In the genomic region with DNA sequence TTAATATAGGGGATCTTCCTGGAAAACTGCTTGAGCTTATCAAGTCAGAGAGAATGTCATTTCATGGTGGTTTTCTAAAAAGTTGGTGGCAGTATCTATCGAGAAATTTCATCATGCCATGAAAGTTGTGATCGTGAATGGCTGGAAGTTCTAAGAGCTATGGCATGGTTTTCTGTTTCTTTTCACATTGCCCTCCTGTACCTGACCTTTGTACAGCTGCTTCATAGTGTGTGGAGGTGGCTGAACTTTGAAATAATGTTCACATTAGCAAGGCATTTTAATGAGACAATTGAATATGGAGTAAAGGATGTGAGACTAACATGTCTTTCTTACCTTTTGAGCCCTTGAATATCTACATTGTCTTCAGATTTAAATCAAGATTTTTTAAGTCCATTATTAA, we compare ENCODE assay signal across 24 cellular contexts.
A peak's percentile ranks its signal among the peaks of the same experiment; 100 is the strongest.
DNase-seq lines count a peak whose midpoint lies in the region; ATAC-seq, FAIRE-seq and TF ChIP-seq lines count a peak whose summit lies in the region.
"Had no signal": no experiment of that assay in that cellular context is flagged by ENCODE, and none has a peak within 500 bp of the region (broad histone marks: within the 10 kb centered on the region; RNA-seq: fewer than 3 reads in every experiment).

No MANE protein-coding gene starts in this region.

- no peak for DNase-seq in HepG2 (ENCODE audit: low spot score)
- DNase-seq in small intestine, result peak; percentile 92
- no peak for DNase-seq in SKM-1 treated with dmso at 0.1 percent for 144 hours (lab: John Stamatoyannopoulos, UW; ENCODE audit: unreplicated experiment)
- no peak for DNase-seq in activated T-cell treated with anti-CD3 and anti-CD28 coated beads for 4 hours
- DNase-seq: Caco-2; CD4-positive, CD25-positive, alpha-beta regulatory T cell; CD8-positive, alpha-beta T cell; DMS 273 treated with DMSO at 0.1 percent for 48 hours; DMS79; EL; GDM1; GM23248; H7; HCEC 1CT had no signal

- intact Hi-C loops in HepG2 (cut with micrococcal nuclease; ENCODE audit: unreplicated experiment), result no loop called here

- H3K4me2 ChIP-seq in HepG2 (ENCODE audit: low read depth, low read length), result no peak overlapping the region
- H3K4me2 ChIP-seq: BLaER1 had no signal

- 35% methylated on average over 2 of the region's 2 CpGs for WGBS in liver
- WGBS in HepG2 (ENCODE audit: low lambda C conversion rate), result 3% methylated on average over 2 of the region's 2 CpGs
- 17 to 59% (median 30%) methylated on average over 2 of the region's 2 CpGs for WGBS in small intestine, 3 donors

- no peak overlapping the region for H3K27ac ChIP-seq in liver (ENCODE audit: low read depth in 1 of 2, low read length in 2 of 2)
- no peak overlapping the region for H3K27ac ChIP-seq in HepG2 (ENCODE audit: extremely low read length, insufficient read depth, low read length)
- H3K27ac ChIP-seq in duodenal mucosa (ENCODE audit: low read depth, low read length), result peak overlapping the region; percentile 50
- no peak overlapping the region for H3K27ac ChIP-seq in small intestine (ENCODE audit: low read depth in 1 of 2, low read length in 1 of 2)
- H3K27ac ChIP-seq: 22Rv1, BLaER1, C4-2B, GM23248 had no signal

- H3K9me3 ChIP-seq in liver (ENCODE audit: control insufficient read depth in 4 of 4, low read length in 3 of 4), result no peaks in the 10 kb centered on the region
- peaks cover 28% of the 10 kb centered on the region for H3K9me3 ChIP-seq in HepG2 (ENCODE audit: low read length)
- H3K9me3 ChIP-seq in duodenal mucosa (ENCODE audit: control insufficient read depth in 1 of 2, low read length in 2 of 2), result no peaks in the 10 kb centered on the region
- no peaks in the 10 kb centered on the region for H3K9me3 ChIP-seq in small intestine (ENCODE audit: control insufficient read depth, low read depth)
- H3K9me3 ChIP-seq: Caco-2 had no signal

- no TSS peak for BruUV-seq in HepG2 (replicated peaks; lab: Mats Ljungman, UMichigan)

- POLR2A ChIA-PET in HepG2 (lab: Yijun Ruan, JAX), result no interaction called here

- H2AFZ ChIP-seq in HepG2 (ENCODE audit: low read length), result no peak overlapping the region
- H2AFZ ChIP-seq: GM23248 had no signal

- in situ Hi-C loops in HepG2 (cut with HindIII; ENCODE audit: extremely low pct_ligation_motif_present, low pct_unique_long_range_greater_than_20kb), result no loop called here

- FAIRE-seq in HepG2 (lab: Jason Lieb, UNC) (no peak), small intestine (lab: Jason Lieb, UNC) (no peak)
- FAIRE-seq: A204.1, D721Med, GM12878, GM19239, H1 had no signal

- H3K36me3 ChIP-seq in liver (ENCODE audit: control insufficient read depth in 4 of 4, insufficient read depth in 3 of 4, low read depth in 1 of 4, low read length in 3 of 4) (no peaks in the 10 kb centered on the region), HepG2 (replicated peaks in 1 of 2; ENCODE audit: control insufficient read depth in 1 of 2, insufficient read depth in 2 of 2, low read length in 2 of 2) (no peaks in the 10 kb centered on the region), duodenal mucosa (ENCODE audit: control insufficient read depth in 1 of 2, insufficient read depth in 2 of 2, low read length in 2 of 2) (no peaks in the 10 kb centered on the region), small intestine (ENCODE audit: control insufficient read depth in 2 of 2, insufficient read depth in 2 of 2, low read length in 2 of 2) (no peaks in the 10 kb centered on the region)
- H3K36me3 ChIP-seq: BLaER1 had no signal

- H3K4me3 ChIP-seq in liver (ENCODE audit: low read depth in 1 of 3, low read length in 3 of 3) (no peak overlapping the region), HepG2 (replicated peaks in 1 of 3; ENCODE audit: insufficient read depth in 1 of 3, low read depth in 2 of 3, low read length in 3 of 3) (no peak overlapping the region), duodenal mucosa (ENCODE audit: low read depth in 1 of 2, low read length in 2 of 2) (no peak overlapping the region), small intestine (ENCODE audit: low read depth in 1 of 2, low read length in 2 of 2) (no peak overlapping the region)
- H3K4me3 ChIP-seq: BLaER1, GM12878, GM23248 had no signal

- no peak for TF ChIP-seq RAD21 in liver (IDR thresholded peaks at IDR 0.05)
- TF ChIP-seq RAD21 in HepG2 (CRISPR knock-in tag; IDR thresholded peaks at IDR 0.05), result no peak

- TF ChIP-seq CTCF in liver (IDR thresholded peaks at IDR 0.05; ENCODE audit: low read depth, low read length, missing input control), result no peak
- no peak for TF ChIP-seq CTCF in HepG2 (CRISPR knock-in tag; IDR thresholded peaks at IDR 0.05)

- CTCF ChIA-PET in HepG2 (lab: Yijun Ruan, JAX; ENCODE audit: low intra/inter-chr PET ratio, low total read pairs), result no interaction called here

- H3K27me3 ChIP-seq in liver (ENCODE audit: control insufficient read depth in 4 of 4, insufficient read depth in 4 of 4, low read length in 3 of 4) (no peaks in the 10 kb centered on the region), HepG2 (ENCODE audit: control insufficient read depth in 1 of 2, insufficient read depth in 2 of 2, low read length in 2 of 2) (no peaks in the 10 kb centered on the region; a peak in 1 of 5 replicates), duodenal mucosa (ENCODE audit: control insufficient read depth in 1 of 2, insufficient read depth in 2 of 2, low read length in 2 of 2) (no peaks in the 10 kb centered on the region), small intestine (ENCODE audit: control insufficient read depth in 2 of 2, insufficient read depth in 2 of 2, low read length in 2 of 2) (no peaks in the 10 kb centered on the region)
- H3K27me3 ChIP-seq: BLaER1 had no signal

- no peaks in the 10 kb centered on the region for H3K4me1 ChIP-seq in liver (ENCODE audit: control insufficient read depth in 4 of 4, insufficient read depth in 4 of 4, low read length in 3 of 4)
- H3K4me1 ChIP-seq in HepG2 (ENCODE audit: insufficient read depth, low read length), result no peaks in the 10 kb centered on the region
- peaks cover 5 to 7% of the 10 kb centered on the region in 2 donors for H3K4me1 ChIP-seq in duodenal mucosa (ENCODE audit: control insufficient read depth in 1 of 2, insufficient read depth in 2 of 2, low read length in 2 of 2)
- no peaks in the 10 kb centered on the region for H3K4me1 ChIP-seq in small intestine (ENCODE audit: control insufficient read depth in 2 of 2, insufficient read depth in 1 of 2, low read depth in 1 of 2, low read length in 1 of 2)
- H3K4me1 ChIP-seq: Caco-2 had no signal

- no peaks in the 10 kb centered on the region for H3K79me2 ChIP-seq in HepG2 (ENCODE audit: insufficient read depth, low read length)

- no peaks in the 10 kb centered on the region for H4K20me1 ChIP-seq in HepG2 (ENCODE audit: insufficient read depth, low read length)
- H4K20me1 ChIP-seq: BLaER1 had no signal

- no peak for TF ChIP-seq POLR2A in HepG2 (IDR thresholded peaks at IDR 0.05; ENCODE audit: insufficient read depth in 1 of 2, low read depth in 2 of 2, low read length in 2 of 2)

- H3K9ac ChIP-seq in liver (ENCODE audit: low read depth in 1 of 2, low read length in 2 of 2) (no peak overlapping the region), HepG2 (ENCODE audit: insufficient read depth, low read depth, low read length) (no peak overlapping the region), duodenal mucosa (ENCODE audit: low read depth in 1 of 2, low read length in 2 of 2) (no peak overlapping the region)
- H3K9ac ChIP-seq: BLaER1, GM23248 had no signal

- TF ChIP-seq EP300 in HepG2 (IDR thresholded peaks at IDR 0.05; ENCODE audit: low read depth in 2 of 2, low read length in 2 of 2) (no peak), HepG2 (CRISPR knock-in tag; IDR thresholded peaks at IDR 0.05; ENCODE audit: borderline replicate concordance) (no peak)

- no peak for ATAC-seq in HepG2
- ATAC-seq: CD8-positive, alpha-beta T cell; GM12878 had no signal

TF ChIP-seq in liver, 16 proteins besides CTCF, POLR2A, EP300 and RAD21 (continues in another document):
- TF ChIP-seq TAF1 (conservative IDR thresholded peaks at IDR 0.05) (no peak), JUND (IDR thresholded peaks at IDR 0.05) (peak in 1 of 2 donors; percentile 36), GABPA (IDR thresholded peaks at IDR 0.05 in 1 of 2, conservative IDR thresholded peaks at IDR 0.05 in 1 of 2) (no peak), SP1 (IDR thresholded peaks at IDR 0.05) (no peak), ATF3 (IDR thresholded peaks at IDR 0.05) (no peak), HNF4A (conservative IDR thresholded peaks at IDR 0.05) (peak; percentile 90 to 95)
- TF ChIP-seq, protein P1, sequence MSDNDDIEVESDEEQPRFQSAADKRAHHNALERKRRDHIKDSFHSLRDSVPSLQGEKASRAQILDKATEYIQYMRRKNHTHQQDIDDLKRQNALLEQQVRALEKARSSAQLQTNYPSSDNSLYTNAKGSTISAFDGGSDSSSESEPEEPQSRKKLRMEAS (IDR thresholded peaks at IDR 0.05), result no peak

TF ChIP-seq in HepG2, 621 proteins besides CTCF, POLR2A, EP300 and RAD21 (continues in another document):
- TF ChIP-seq ZFAT (CRISPR knock-in tag; conservative IDR thresholded peaks at IDR 0.05) (no peak), FOXP1 (IDR thresholded peaks at IDR 0.05) (no peak), FOXP1 (CRISPR knock-in tag; IDR thresholded peaks at IDR 0.05) (no peak), PHF20 (CRISPR knock-in tag; IDR thresholded peaks at IDR 0.05) (no peak), U2AF1 (optimal IDR thresholded peaks at IDR 0.05; ENCODE audit: low read depth, low read length) (no peak)
- TF ChIP-seq, protein P2, sequence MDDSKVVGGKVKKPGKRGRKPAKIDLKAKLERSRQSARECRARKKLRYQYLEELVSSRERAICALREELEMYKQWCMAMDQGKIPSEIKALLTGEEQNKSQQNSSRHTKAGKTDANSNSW (CRISPR knock-in tag; IDR thresholded peaks at IDR 0.05; ENCODE audit: borderline replicate concordance), result no peak
